Comparison of ENCODE assay signal across 29 cellular contexts in genomic region chr5:27619982-27620381, GRCh38.
A peak's percentile ranks its signal among the peaks of the same experiment; 100 is the strongest.
DNase-seq lines count a peak whose midpoint lies in the region; ATAC-seq, FAIRE-seq and TF ChIP-seq lines count a peak whose summit lies in the region.
"Had no signal": no experiment of that assay in that cellular context is flagged by ENCODE, and none has a peak within 500 bp of the region (broad histone marks: within the 10 kb centered on the region; RNA-seq: fewer than 3 reads in every experiment).

No MANE protein-coding gene starts in this region.

- H3K79me2 ChIP-seq in osteoblast (ENCODE audit: insufficient read depth, low read length) (no peaks in the 10 kb centered on the region), neural progenitor cell (ENCODE audit: low read depth) (no peaks in the 10 kb centered on the region)

- no peaks in the 10 kb centered on the region for H3F3A ChIP-seq in neural progenitor cell (ENCODE audit: low read depth)

- no peaks in the 10 kb centered on the region for H4K20me1 ChIP-seq in osteoblast (ENCODE audit: insufficient read depth, low read length)
- no peaks in the 10 kb centered on the region for H4K20me1 ChIP-seq in neural progenitor cell (ENCODE audit: low read depth)

- peak; percentile 61 for FAIRE-seq in H54 (lab: Jason Lieb, UNC)
- FAIRE-seq: A204.1, GM18507 had no signal

- no peaks in the 10 kb centered on the region for H3K9me3 Mint-ChIP-seq in neural progenitor cell
- H3K9me3 Mint-ChIP-seq: HFFc6 had no signal

- H3K4me2 ChIP-seq in osteoblast (ENCODE audit: insufficient read depth, low read length) (no peak overlapping the region), neural progenitor cell (no peak overlapping the region)

- TF ChIP-seq POLR2A in H54 (IDR thresholded peaks at IDR 0.05; ENCODE audit: low read depth, low read length), result no peak

- no peak overlapping the region for H2AFZ ChIP-seq in osteoblast (ENCODE audit: low read length)
- no peak overlapping the region for H2AFZ ChIP-seq in neural progenitor cell (replicated peaks)
- H2AFZ ChIP-seq: GM23248 had no signal

- H3K27ac Mint-ChIP-seq in neural progenitor cell, result no peak overlapping the region
- H3K27ac Mint-ChIP-seq: CD14-positive monocyte; HFFc6; T-helper 1 cell treated with Interleukin-12 subunit alpha and Interleukin-12 subunit beta and Interleukin-4 antibody, amounts not matched to agents 30 μg/mL and 1 μg/mL, for 36 hours had no signal

- DNase-seq in NCI-H510A (lab: John Stamatoyannopoulos, UW), result peak; percentile 5
- DNase-seq in NCI-H510A treated with DMSO at 0.1 percent for 48 hours (lab: John Stamatoyannopoulos, UW), result no peak
- DNase-seq in H54 (ENCODE audit: insufficient read length, low spot score), result no peak
- peak; percentile 76 to 80 for DNase-seq in SHP77 (lab: John Stamatoyannopoulos, UW)
- DNase-seq in osteoblast (ENCODE audit: insufficient read length, low spot score, missing footprints), result peak; percentile 32
- no peak for DNase-seq in HuH-7.5 (ENCODE audit: low spot score)
- DNase-seq in neural progenitor cell (ENCODE audit: low spot score), result no peak
- DNase-seq: AML-193, DMS153, GM23248, HFFc6, KBM-7, NCI-H1048, NCI-H1417, NCI-H187, NCI-H2081 treated with DMSO at 0.1 percent for 48 hours, NCI-H774, SIG-M5, SW 1271, T-helper 9 cell had no signal

- H3K27ac ChIP-seq in osteoblast (ENCODE audit: low read depth, low read length) (no peak overlapping the region), neural progenitor cell (no peak overlapping the region)
- H3K27ac ChIP-seq: GM23248, RWPE1, SK-N-MC had no signal

- H3K4me3 ChIP-seq in osteoblast (ENCODE audit: insufficient read depth, low read length) (no peak overlapping the region), neural progenitor cell (no peak overlapping the region)
- H3K4me3 ChIP-seq: GM23248, HAP-1, SK-N-MC had no signal

- H3K4me3 Mint-ChIP-seq in neural progenitor cell, result no peak overlapping the region
- H3K4me3 Mint-ChIP-seq: CD14-positive monocyte; HFFc6; T-helper 1 cell treated with Interleukin-12 subunit alpha and Interleukin-12 subunit beta and Interleukin-4 antibody, amounts not matched to agents 30 μg/mL and 1 μg/mL, for 36 hours had no signal

- H3K4me1 Mint-ChIP-seq in neural progenitor cell, result no peaks in the 10 kb centered on the region
- H3K4me1 Mint-ChIP-seq: CD14-positive monocyte had no signal

- no peaks in the 10 kb centered on the region for H3K27me3 Mint-ChIP-seq in neural progenitor cell (ENCODE audit: insufficient read depth, low read depth)

- no peaks in the 10 kb centered on the region for H3K36me3 Mint-ChIP-seq in neural progenitor cell
- H3K36me3 Mint-ChIP-seq: CD14-positive monocyte had no signal

- H3K36me3 ChIP-seq in osteoblast (ENCODE audit: insufficient read depth, low read length), result no peaks in the 10 kb centered on the region
- no peaks in the 10 kb centered on the region for H3K36me3 ChIP-seq in neural progenitor cell
- H3K36me3 ChIP-seq: HAP-1 had no signal

- H3K4me1 ChIP-seq in osteoblast (ENCODE audit: insufficient read depth, low read length) (no peaks in the 10 kb centered on the region), neural progenitor cell (no peaks in the 10 kb centered on the region)
- H3K4me1 ChIP-seq: HAP-1 had no signal

- no peak for ATAC-seq in GM19328 (IDR thresholded peaks at IDR 0.05; ENCODE audit: unreplicated experiment)
- ATAC-seq: Panc1 had no signal

- TF ChIP-seq CTCF in osteoblast (IDR thresholded peaks at IDR 0.05; ENCODE audit: extremely low read depth, low read depth, low read length), result no peak
- TF ChIP-seq CTCF in neural progenitor cell (IDR thresholded peaks at IDR 0.05), result no peak

- no peaks in the 10 kb centered on the region for H3K27me3 ChIP-seq in osteoblast (ENCODE audit: insufficient read depth, low read length)
- no peaks in the 10 kb centered on the region for H3K27me3 ChIP-seq in neural progenitor cell

- no peak overlapping the region for H3K9ac ChIP-seq in neural progenitor cell
- H3K9ac ChIP-seq: GM23248 had no signal

- H3K9me3 ChIP-seq in osteoblast (ENCODE audit: low read depth, low read length) (no peaks in the 10 kb centered on the region), neural progenitor cell (ENCODE audit: low read depth) (no peaks in the 10 kb centered on the region)
- H3K9me3 ChIP-seq: HAP-1 had no signal

Comparison
In these comparisons a context has a peak if more than half of its experiments do, and no peak if none do; other contexts are left out.
1. DNase-seq: peak in NCI-H510A (single experiment), SHP77 (2 of 2) and osteoblast (single experiment); none in NCI-H510A treated with DMSO at 0.1 percent for 48 hours (single experiment), H54 (single experiment), HuH-7.5 (single experiment) and neural progenitor cell (single experiment).